ENCODE assay signal across 3 cellular contexts in genomic region chr15:34838282-34838681, GRCh38.
TF ChIP-seq lines count a peak whose summit lies in the region.

No MANE protein-coding gene starts in this region.

TF ChIP-seq in GM12891, 5 proteins besides CTCF, POLR2A, EP300 and RAD21 (continued from another document):
- no peak for TF ChIP-seq TAF1 (IDR thresholded peaks at IDR 0.05; ENCODE audit: low read depth, low read length)
- no peak for TF ChIP-seq POU2F2 (IDR thresholded peaks at IDR 0.05; ENCODE audit: low read depth, low read length)
- no peak for TF ChIP-seq POLR2AphosphoS5 (IDR thresholded peaks at IDR 0.05; ENCODE audit: low read depth, low read length)

TF ChIP-seq in HEK293, 187 proteins besides CTCF, POLR2A, EP300 and RAD21:
- TF ChIP-seq ZNF513 (tag by site-specific recombination; IDR thresholded peaks at IDR 0.05) (peak; percentile 86), ZNF280C (tag by site-specific recombination; IDR thresholded peaks at IDR 0.05) (0 out of 2 replicates have a peak, but pooled peaks have one; percentile 29), ZNF391 (tag by site-specific recombination; IDR thresholded peaks at IDR 0.05; ENCODE audit: borderline replicate concordance, low read depth) (no peak), ZNF555 (tag by site-specific recombination; conservative IDR thresholded peaks at IDR 0.05) (no peak)

TF ChIP-seq in IMR-90, 13 proteins besides CTCF, POLR2A, EP300 and RAD21 (continued from another document):
- no peak for TF ChIP-seq RFX5 (IDR thresholded peaks at IDR 0.05; ENCODE audit: low read depth, low read length)
TF ChIP-seq in IMR-90: peak in this region for 0.
